8 cellular contexts compared by ENCODE assay signal in genomic region chr7:26042237-26042636, GRCh38.
"Had no signal": no experiment of that assay in that cellular context is flagged by ENCODE, and none has a peak within 500 bp of the region (broad histone marks: within the 10 kb centered on the region; RNA-seq: fewer than 3 reads in every experiment).

No MANE protein-coding gene starts in this region.

- H3K4me1 Mint-ChIP-seq: IgD-negative memory B cell had no signal

- H3K9ac ChIP-seq: KMS-11 had no signal

- H3K4me2 ChIP-seq: KMS-11 had no signal

- ATAC-seq: HepG2 had no signal

- DNase-seq: IMR-90, KBM-7, KG1 had no signal

- H3K36me3 Mint-ChIP-seq: IgD-negative memory B cell had no signal

- H3K27ac Mint-ChIP-seq: IgD-negative memory B cell had no signal

- H3K4me3 Mint-ChIP-seq: IgD-negative memory B cell had no signal

- H3K9me3 Mint-ChIP-seq: IgD-negative memory B cell had no signal

- FAIRE-seq: HepG2, HTR-8/SVneo had no signal

- H3K27ac ChIP-seq: HL-60, KMS-11 had no signal
